ENCODE assay signal across 13 cellular contexts in genomic region chr5:111697881-111698757, GRCh38. TPM values are rescaled to one million over a fixed set of nuclear protein-coding genes. Genes with fewer than 3 reads are reported as not detected.
A peak's percentile ranks its signal among the peaks of the same experiment; 100 is the strongest.
DNase-seq lines count a peak whose midpoint lies in the region; ATAC-seq, FAIRE-seq and TF ChIP-seq lines count a peak whose summit lies in the region.
"Had no signal": no experiment of that assay in that cellular context is flagged by ENCODE, and none has a peak within 500 bp of the region (broad histone marks: within the 10 kb centered on the region; RNA-seq: fewer than 3 reads in every experiment).

No MANE protein-coding gene starts in this region.

- no peaks in the 10 kb centered on the region for H3K27me3 ChIP-seq in ACC112 (ENCODE audit: insufficient read depth, low read length)
- no peaks in the 10 kb centered on the region for H3K27me3 ChIP-seq in GM23338 (ENCODE audit: insufficient read depth)
- no peaks in the 10 kb centered on the region for H3K27me3 ChIP-seq in astrocyte (ENCODE audit: insufficient read depth, low read length)
- no peaks in the 10 kb centered on the region for H3K27me3 ChIP-seq in keratinocyte (ENCODE audit: control insufficient read depth, extremely low read depth, insufficient read depth, low read length)

- no peaks in the 10 kb centered on the region for H3K9me3 ChIP-seq in astrocyte (ENCODE audit: insufficient read depth, low read depth, low read length)
- H3K9me3 ChIP-seq in keratinocyte (ENCODE audit: control insufficient read depth, low read depth, low read length): no peaks in the 10 kb centered on the region
- no peaks in the 10 kb centered on the region for H3K9me3 ChIP-seq in mucosa of descending colon
- H3K9me3 ChIP-seq: HAP-1 had no signal

- no peak overlapping the region for H3K4me2 ChIP-seq in GM23338
- H3K4me2 ChIP-seq in astrocyte (ENCODE audit: low read length): no peak overlapping the region
- peak overlapping the region; percentile 17 for H3K4me2 ChIP-seq in keratinocyte (ENCODE audit: control insufficient read depth, extremely low read depth, insufficient read depth, low read depth, low read length)

- ATAC-seq in GM23338: peak; percentile 91
- ATAC-seq in HG02840 (IDR thresholded peaks at IDR 0.05; ENCODE audit: low FRiP score, unreplicated experiment): no peak
- ATAC-seq in HG03039 (IDR thresholded peaks at IDR 0.05; ENCODE audit: unreplicated experiment): no peak
- no peak for ATAC-seq in mucosa of descending colon
- ATAC-seq in GM18517 (IDR thresholded peaks at IDR 0.05; ENCODE audit: unreplicated experiment): no peak
- ATAC-seq: CD8-positive, alpha-beta T cell had no signal

- H4K20me1 ChIP-seq in GM23338 (replicated peaks; ENCODE audit: insufficient read depth): no peaks in the 10 kb centered on the region
- H4K20me1 ChIP-seq in astrocyte (ENCODE audit: insufficient read depth, low read length): no peaks in the 10 kb centered on the region
- no peaks in the 10 kb centered on the region for H4K20me1 ChIP-seq in keratinocyte (ENCODE audit: control insufficient read depth, extremely low read depth, insufficient read depth, low read length)

- H3K4me1 Mint-ChIP-seq in GM23338 (peaks cover 15% of the 10 kb centered on the region), astrocyte (ENCODE audit: low read depth, unreplicated experiment) (peaks cover 9% of the 10 kb centered on the region)

- H3K9me1 ChIP-seq in keratinocyte (ENCODE audit: control insufficient read depth, extremely low read depth, insufficient read depth, low read length): no peaks in the 10 kb centered on the region

- peak; percentile 56 for DNase-seq in GM23338 (ENCODE audit: low spot score)
- DNase-seq in astrocyte (ENCODE audit: low read depth): peak; percentile 43
- DNase-seq in keratinocyte (ENCODE audit: low read depth, low spot score): no peak
- DNase-seq in mucosa of descending colon: no peak
- DNase-seq: activated T-cell treated with anti-CD3 and anti-CD28 coated beads, Interleukin-2, amount 50 U/mL, for 1 hour; CD8-positive, alpha-beta T cell; immature natural killer cell had no signal

- no peaks in the 10 kb centered on the region for H3K79me2 ChIP-seq in ACC112 (ENCODE audit: control insufficient read depth, insufficient read depth, low read length, unreplicated experiment)
- H3K79me2 ChIP-seq in GM23338 (replicated peaks; ENCODE audit: insufficient read depth): no peaks in the 10 kb centered on the region
- H3K79me2 ChIP-seq in astrocyte (ENCODE audit: insufficient read depth, low read length): no peaks in the 10 kb centered on the region
- H3K79me2 ChIP-seq in keratinocyte (ENCODE audit: control insufficient read depth, insufficient read depth, low read length): no peaks in the 10 kb centered on the region

- H3K4me3 ChIP-seq in ACC112 (ENCODE audit: low read depth, low read length) (no peak overlapping the region), GM23338 (no peak overlapping the region), astrocyte (ENCODE audit: insufficient read depth, low read depth, low read length) (no peak overlapping the region), keratinocyte (ENCODE audit: control insufficient read depth in 2 of 3, extremely low read depth in 1 of 3, insufficient read depth in 2 of 3, low read depth in 1 of 3, low read length in 3 of 3) (no peak overlapping the region), mucosa of descending colon (no peak overlapping the region)
- H3K4me3 ChIP-seq: HAP-1 had no signal

- H3K9me2 ChIP-seq in GM23338 (ENCODE audit: insufficient read depth): no peaks in the 10 kb centered on the region

- H3K36me3 ChIP-seq in ACC112 (ENCODE audit: insufficient read depth, low read length) (no peaks in the 10 kb centered on the region), GM23338 (ENCODE audit: insufficient read depth) (no peaks in the 10 kb centered on the region), astrocyte (ENCODE audit: insufficient read depth, low read length) (no peaks in the 10 kb centered on the region), keratinocyte (ENCODE audit: control insufficient read depth in 2 of 2, extremely low read depth in 1 of 2, insufficient read depth in 2 of 2, low read length in 2 of 2) (no peaks in the 10 kb centered on the region), mucosa of descending colon (ENCODE audit: low read depth) (no peaks in the 10 kb centered on the region)
- H3K36me3 ChIP-seq: HAP-1 had no signal

- H3K27ac Mint-ChIP-seq in GM23338 (no peak overlapping the region), astrocyte (ENCODE audit: unreplicated experiment) (peak overlapping the region; percentile 36)
- H3K27ac Mint-ChIP-seq: CD8-positive, alpha-beta T cell; dendritic cell treated with granulocyte-macrophage colony-stimulating factor and Interleukin-4, amounts not matched to agents 40 ng/mL and 50 ng/mL, for 4 days; immature natural killer cell had no signal

- no peak overlapping the region for H3K27ac ChIP-seq in ACC112 (ENCODE audit: low read depth, low read length)
- no peak overlapping the region for H3K27ac ChIP-seq in GM23338 (ENCODE audit: low read depth)
- H3K27ac ChIP-seq in astrocyte (ENCODE audit: low read depth, low read length): no peak overlapping the region
- no peak overlapping the region for H3K27ac ChIP-seq in keratinocyte (ENCODE audit: control insufficient read depth, insufficient read depth, low read length)

- H3K36me3 Mint-ChIP-seq in GM23338 (ENCODE audit: low read depth): no peaks in the 10 kb centered on the region
- H3K36me3 Mint-ChIP-seq in astrocyte (ENCODE audit: low read depth, unreplicated experiment): no peaks in the 10 kb centered on the region
- H3K36me3 Mint-ChIP-seq: CD8-positive, alpha-beta T cell; immature natural killer cell had no signal

- no peak overlapping the region for H3K9ac ChIP-seq in astrocyte (ENCODE audit: low read length)
- H3K9ac ChIP-seq in keratinocyte (ENCODE audit: control insufficient read depth, extremely low read depth, insufficient read depth, low read length): no peak overlapping the region

- TF ChIP-seq CTCF in GM23338 (conservative IDR thresholded peaks at IDR 0.05; ENCODE audit: low read depth in 2 of 2) (peak; percentile 55 to 73), astrocyte (IDR thresholded peaks at IDR 0.05; ENCODE audit: insufficient read depth, low read depth, low read length) (no peak), keratinocyte (optimal IDR thresholded peaks at IDR 0.05 in 1 of 3, IDR thresholded peaks at IDR 0.05 in 1 of 3, conservative IDR thresholded peaks at IDR 0.05 in 1 of 3; ENCODE audit: extremely low read depth in 1 of 3, insufficient read depth in 2 of 3, low read length in 3 of 3) (peak in 2 of 3 experiments; percentile 7 to 30), mucosa of descending colon (IDR thresholded peaks at IDR 0.05) (no peak)

- H3K4me3 Mint-ChIP-seq in GM23338 (no peak overlapping the region), astrocyte (ENCODE audit: unreplicated experiment) (no peak overlapping the region)
- H3K4me3 Mint-ChIP-seq: CD8-positive, alpha-beta T cell; dendritic cell treated with granulocyte-macrophage colony-stimulating factor and Interleukin-4, amounts not matched to agents 40 ng/mL and 50 ng/mL, for 4 days; immature natural killer cell had no signal

- H3K4me1 ChIP-seq in ACC112 (ENCODE audit: control insufficient read depth, insufficient read depth, low read length, unreplicated experiment) (peaks cover 21% of the 10 kb centered on the region), GM23338 (ENCODE audit: insufficient read depth) (peaks cover 11% of the 10 kb centered on the region), astrocyte (ENCODE audit: insufficient read depth, low read length) (no peaks in the 10 kb centered on the region), keratinocyte (ENCODE audit: control insufficient read depth, extremely low read depth, insufficient read depth, low read length) (peaks cover 40% of the 10 kb centered on the region), mucosa of descending colon (ENCODE audit: low read depth) (no peaks in the 10 kb centered on the region)

- H2AFZ ChIP-seq in ACC112 (ENCODE audit: low read length, unreplicated experiment) (peak overlapping the region; percentile 16), GM23338 (0 out of 2 replicates have a peak overlapping the region, but pooled peaks have one; percentile 35), astrocyte (ENCODE audit: low read depth, low read length) (no peak overlapping the region), keratinocyte (ENCODE audit: control insufficient read depth, low read length) (no peak overlapping the region)

- H3K27me3 Mint-ChIP-seq in GM23338 (ENCODE audit: insufficient read depth, low read depth, poor library complexity) (peaks cover 2% of the 10 kb centered on the region), astrocyte (ENCODE audit: low read depth, unreplicated experiment) (no peaks in the 10 kb centered on the region)
- H3K27me3 Mint-ChIP-seq: dendritic cell treated with granulocyte-macrophage colony-stimulating factor and Interleukin-4, amounts not matched to agents 40 ng/mL and 50 ng/mL, for 4 days had no signal

- intact Hi-C loops in mucosa of descending colon (cut with DNase I, micrococcal nuclease): no loop called here

- FAIRE-seq in astrocyte (lab: Jason Lieb, UNC) (peak; percentile 67), keratinocyte (lab: Jason Lieb, UNC) (peak; percentile 9)

- H3K9me3 Mint-ChIP-seq in GM23338: no peaks in the 10 kb centered on the region
- H3K9me3 Mint-ChIP-seq in astrocyte (ENCODE audit: unreplicated experiment): no peaks in the 10 kb centered on the region
- H3K9me3 Mint-ChIP-seq: CD8-positive, alpha-beta T cell; dendritic cell treated with granulocyte-macrophage colony-stimulating factor and Interleukin-4, amounts not matched to agents 40 ng/mL and 50 ng/mL, for 4 days; immature natural killer cell had no signal

- H3F3A ChIP-seq in GM23338 (replicated peaks; ENCODE audit: low read depth): no peaks in the 10 kb centered on the region

- dilution Hi-C loops in keratinocyte (cut with MboI; ENCODE audit: extremely low pct_ligation_motif_present, low sequenced_read_pairs): no loop called here

TF ChIP-seq in GM23338, 12 proteins besides CTCF, POLR2A, EP300 and RAD21:
- no peak for TF ChIP-seq JUNB (IDR thresholded peaks at IDR 0.05; ENCODE audit: unreplicated experiment)
- no peak for TF ChIP-seq NANOG (IDR thresholded peaks at IDR 0.05; ENCODE audit: borderline replicate concordance)
- no peak for TF ChIP-seq ZNF331 (CRISPR knock-in tag; IDR thresholded peaks at IDR 0.05; ENCODE audit: low read depth)
TF ChIP-seq in GM23338: peak in this region for 0.

RNA-seq across cellular contexts. Expression of gene NREP, which starts 58.9 kb away (rescaled TPM):
- total RNA-seq in GM23338 (2014; rRNA removed; shearing (Covaris generic)): 300 and 336 TPM in 2 replicates
- polyA plus RNA-seq in GM23338 (2016; fragmentation: Nextera tagmentation; extraction: Ambion mirVana) (260 and 264 TPM in 2 replicates), keratinocyte (3.8 to 12.3 TPM (median 9.1 TPM) in 3 replicates)
- total RNA-seq in astrocyte (185 and 188 TPM in 2 replicates), mucosa of descending colon (10 to 100 TPM; 16.8 to 24.0 (median 18.1) TPM)
- 4.5 TPM for polyA plus RNA-seq in keratinocyte (2011; ENCODE audit: low read depth)
- 6.5 and 7.4 TPM in 2 replicates for polyA plus RNA-seq in keratinocyte (2011; cell fraction: cytosol; rRNA removed)
- polyA plus RNA-seq in keratinocyte (2011; cell fraction: nucleus; rRNA removed): 11.5 and 11.6 TPM in 2 replicates
- polyA plus RNA-seq in keratinocyte (2012; ENCODE audit: low replicate concordance): 2.5 and 3.4 TPM in 2 replicates
- 1.7 to 7.9 TPM (median 3.9 TPM) in 3 replicates for polyA minus RNA-seq in keratinocyte
- polyA minus RNA-seq in keratinocyte (2011; cell fraction: cytosol; rRNA and poly(A)+ RNA removed): 2.9 TPM
- polyA minus RNA-seq in keratinocyte (2011; cell fraction: nucleus; rRNA and poly(A)+ RNA removed): 5.2 and 9.5 TPM in 2 replicates

Comparison
In these comparisons a context has a peak if more than half of its experiments do, and no peak if none do; other contexts are left out.
1. H2AFZ ChIP-seq: peak in ACC112 (single experiment) and GM23338 (single experiment); none in astrocyte (single experiment) and keratinocyte (single experiment).
2. DNase-seq: peak in GM23338 (single experiment) and astrocyte (single experiment); none in keratinocyte (single experiment) and mucosa of descending colon (0 of 3).
3. CTCF ChIP-seq: peak in GM23338 (2 of 2) and keratinocyte (2 of 3); none in astrocyte (single experiment) and mucosa of descending colon (single experiment).